Comparison of ENCODE assay signal across 10 cellular contexts in the genomic region with DNA sequence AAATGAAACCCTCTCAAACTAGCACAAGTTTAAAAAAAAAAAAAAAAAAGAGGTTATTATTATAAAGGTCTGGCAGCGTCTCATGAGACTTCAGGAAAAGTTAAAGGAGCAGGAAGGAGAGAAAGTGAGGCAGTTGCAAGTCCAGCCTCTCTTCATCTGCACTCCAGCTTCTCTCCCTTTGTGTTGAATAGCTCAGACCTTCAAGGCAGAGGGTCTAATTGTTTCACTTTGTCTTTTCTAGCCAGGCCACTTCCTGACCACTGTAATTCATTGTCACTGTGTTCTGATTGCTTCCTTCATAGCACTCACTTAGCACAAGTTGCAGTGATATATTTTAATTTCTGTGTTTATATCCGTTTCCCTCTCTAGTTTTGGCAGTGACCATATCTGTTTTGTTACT.
DNase-seq lines count a peak whose midpoint lies in the region; ATAC-seq and TF ChIP-seq lines count a peak whose summit lies in the region.
"Had no signal": no experiment of that assay in that cellular context is flagged by ENCODE, and none has a peak within 500 bp of the region (broad histone marks: within the 10 kb centered on the region; RNA-seq: fewer than 3 reads in every experiment).

No MANE protein-coding gene starts in this region.

- POLR2A ChIA-PET in activated CD4-positive, alpha-beta T cell treated with anti-CD3 and anti-CD28 coated beads, Interleukin-2, amount 10 ng/mL, durations not matched to agents 7 days and 5 days (lab: Charles Lee): no interaction called here

- no peaks in the 10 kb centered on the region for H3K79me2 ChIP-seq in Karpas-422 (ENCODE audit: low read length)

- no peak for DNase-seq in activated CD4-positive, alpha-beta T cell treated with anti-CD3 and anti-CD28 coated beads, Interleukin-2, amount 10 ng/mL, durations not matched to agents 7 days and 5 days
- DNase-seq in activated CD4-positive, alpha-beta T cell treated with anti-CD3 and anti-CD28 coated beads, Interleukin-2, amount 50 U/mL, for 48 hours: no peak
- DNase-seq in NCI-H146 treated with DMSO at 0.1 percent for 48 hours (lab: John Stamatoyannopoulos, UW; ENCODE audit: unreplicated experiment) (peak; percentile 18), foreskin keratinocyte (no peak), tibial artery (no peak), UCSD-AML1 (lab: John Stamatoyannopoulos, UW; ENCODE audit: unreplicated experiment) (no peak), putamen (ENCODE audit: low spot score) (no peak), Karpas-422 (no peak)

- H3K36me3 ChIP-seq in tibial artery: no peaks in the 10 kb centered on the region
- H3K36me3 ChIP-seq in Karpas-422 (ENCODE audit: insufficient read depth, low read length): no peaks in the 10 kb centered on the region
- H3K36me3 ChIP-seq: BLaER1 had no signal

- intact Hi-C loops in tibial artery (cut with DNase I; ENCODE audit: low total_unique reads): no loop called here

- peaks cover 47% of the 10 kb centered on the region for H3K4me1 Mint-ChIP-seq in activated CD4-positive, alpha-beta T cell treated with anti-CD3 and anti-CD28 coated beads, Interleukin-2, amount 10 ng/mL, durations not matched to agents 7 days and 5 days

- H3K9me2 ChIP-seq in Karpas-422 (replicated peaks; ENCODE audit: insufficient read depth, low read length): no peaks in the 10 kb centered on the region

- no peak overlapping the region for H3K4me3 Mint-ChIP-seq in activated CD4-positive, alpha-beta T cell treated with anti-CD3 and anti-CD28 coated beads, Interleukin-2, amount 10 ng/mL, durations not matched to agents 7 days and 5 days

- no peak overlapping the region for H3K4me2 ChIP-seq in Karpas-422 (ENCODE audit: low read depth, low read length, poor library complexity, severe bottlenecking)
- H3K4me2 ChIP-seq: BLaER1, KMS-11 had no signal

- H3K36me3 Mint-ChIP-seq in activated CD4-positive, alpha-beta T cell treated with anti-CD3 and anti-CD28 coated beads, Interleukin-2, amount 10 ng/mL, durations not matched to agents 7 days and 5 days (ENCODE audit: low read depth): peaks cover 36% of the 10 kb centered on the region

- H3K9ac ChIP-seq in Karpas-422 (ENCODE audit: low read length): no peak overlapping the region
- H3K9ac ChIP-seq: BLaER1, KMS-11 had no signal

- H4K20me1 ChIP-seq in Karpas-422 (ENCODE audit: insufficient read depth, low read depth, low read length): no peaks in the 10 kb centered on the region
- H4K20me1 ChIP-seq: BLaER1 had no signal

- H3K27ac Mint-ChIP-seq in activated CD4-positive, alpha-beta T cell treated with anti-CD3 and anti-CD28 coated beads, Interleukin-2, amount 10 ng/mL, durations not matched to agents 7 days and 5 days: peak overlapping the region; percentile 25

- no peak overlapping the region for H2AFZ ChIP-seq in Karpas-422 (ENCODE audit: low read length)

- no peaks in the 10 kb centered on the region for H3K27me3 Mint-ChIP-seq in activated CD4-positive, alpha-beta T cell treated with anti-CD3 and anti-CD28 coated beads, Interleukin-2, amount 10 ng/mL, durations not matched to agents 7 days and 5 days

- H3K27ac ChIP-seq in foreskin keratinocyte (peak overlapping the region; percentile 43), tibial artery (peak overlapping the region; percentile 1 to 5), Karpas-422 (ENCODE audit: low read length) (no peak overlapping the region)
- H3K27ac ChIP-seq: BLaER1, KMS-11 had no signal

- TF ChIP-seq CTCF in foreskin keratinocyte (conservative IDR thresholded peaks at IDR 0.05) (no peak), tibial artery (IDR thresholded peaks at IDR 0.05) (no peak)

- H3K4me1 ChIP-seq in foreskin keratinocyte (peaks cover 18% of the 10 kb centered on the region), tibial artery (peaks cover 0 to 38% (median 17%) of the 10 kb centered on the region in 4 donors), Karpas-422 (ENCODE audit: low read length) (no peaks in the 10 kb centered on the region)
- H3K4me1 ChIP-seq: BLaER1 had no signal

- no peaks in the 10 kb centered on the region for H3K27me3 ChIP-seq in foreskin keratinocyte
- H3K27me3 ChIP-seq in tibial artery: no peaks in the 10 kb centered on the region
- H3K27me3 ChIP-seq in Karpas-422 (ENCODE audit: low read length): no peaks in the 10 kb centered on the region
- H3K27me3 ChIP-seq: BLaER1 had no signal

- H3K4me3 ChIP-seq in tibial artery (no peak overlapping the region), Karpas-422 (ENCODE audit: low read length) (no peak overlapping the region)
- H3K4me3 ChIP-seq: BLaER1 had no signal

- ATAC-seq in foreskin keratinocyte: no peak

- CTCF ChIA-PET in activated CD4-positive, alpha-beta T cell treated with anti-CD3 and anti-CD28 coated beads, Interleukin-2, amount 10 ng/mL, durations not matched to agents 7 days and 5 days (lab: Charles Lee): interaction anchor here (0.9 to 4.0 kb wide), 5 partner anchors 11 to 59 kb away, joined by 3 to 11 read pairs (median 5); no protein-coding TSS in a partner anchor

- no peaks in the 10 kb centered on the region for H3K9me3 ChIP-seq in tibial artery
- no peaks in the 10 kb centered on the region for H3K9me3 ChIP-seq in Karpas-422 (ENCODE audit: low read length)
- H3K9me3 ChIP-seq: BLaER1 had no signal

- H3K9me3 Mint-ChIP-seq in activated CD4-positive, alpha-beta T cell treated with anti-CD3 and anti-CD28 coated beads, Interleukin-2, amount 10 ng/mL, durations not matched to agents 7 days and 5 days: no peaks in the 10 kb centered on the region
